1 cellular context compared by ENCODE assay signal in genomic region chr4:959338-960139, GRCh38.
TF ChIP-seq lines count a peak whose summit lies in the region.

No MANE protein-coding gene starts in this region.

TF ChIP-seq in GM12878, 131 proteins besides CTCF, POLR2A, EP300 and RAD21:
- no peak for TF ChIP-seq IKZF2 (IDR thresholded peaks at IDR 0.05)
- no peak for TF ChIP-seq NFIC (IDR thresholded peaks at IDR 0.05; ENCODE audit: low read depth, low read length)
- no peak for TF ChIP-seq ZSCAN29 (IDR thresholded peaks at IDR 0.05)
- TF ChIP-seq IRF4 (IDR thresholded peaks at IDR 0.05; ENCODE audit: low read depth, low read length), result no peak
- TF ChIP-seq GATAD2B (conservative IDR thresholded peaks at IDR 0.05; ENCODE audit: low read depth), result no peak
- no peak for TF ChIP-seq TAF1 (IDR thresholded peaks at IDR 0.05; ENCODE audit: borderline replicate concordance, low read depth, low read length)
- TF ChIP-seq ZBTB4 (CRISPR knock-in tag; IDR thresholded peaks at IDR 0.05), result no peak
- TF ChIP-seq CREB1 (IDR thresholded peaks at IDR 0.05; ENCODE audit: low read depth), result no peak
- no peak for TF ChIP-seq RBBP5 (conservative IDR thresholded peaks at IDR 0.05)
